1 cellular context compared by ENCODE assay signal in genomic region chr9:109449036-109449798, GRCh38.
TF ChIP-seq lines count a peak whose summit lies in the region.

No MANE protein-coding gene starts in this region.

TF ChIP-seq in H1, 55 proteins besides CTCF, POLR2A, EP300 and RAD21:
- TF ChIP-seq, protein P1, sequence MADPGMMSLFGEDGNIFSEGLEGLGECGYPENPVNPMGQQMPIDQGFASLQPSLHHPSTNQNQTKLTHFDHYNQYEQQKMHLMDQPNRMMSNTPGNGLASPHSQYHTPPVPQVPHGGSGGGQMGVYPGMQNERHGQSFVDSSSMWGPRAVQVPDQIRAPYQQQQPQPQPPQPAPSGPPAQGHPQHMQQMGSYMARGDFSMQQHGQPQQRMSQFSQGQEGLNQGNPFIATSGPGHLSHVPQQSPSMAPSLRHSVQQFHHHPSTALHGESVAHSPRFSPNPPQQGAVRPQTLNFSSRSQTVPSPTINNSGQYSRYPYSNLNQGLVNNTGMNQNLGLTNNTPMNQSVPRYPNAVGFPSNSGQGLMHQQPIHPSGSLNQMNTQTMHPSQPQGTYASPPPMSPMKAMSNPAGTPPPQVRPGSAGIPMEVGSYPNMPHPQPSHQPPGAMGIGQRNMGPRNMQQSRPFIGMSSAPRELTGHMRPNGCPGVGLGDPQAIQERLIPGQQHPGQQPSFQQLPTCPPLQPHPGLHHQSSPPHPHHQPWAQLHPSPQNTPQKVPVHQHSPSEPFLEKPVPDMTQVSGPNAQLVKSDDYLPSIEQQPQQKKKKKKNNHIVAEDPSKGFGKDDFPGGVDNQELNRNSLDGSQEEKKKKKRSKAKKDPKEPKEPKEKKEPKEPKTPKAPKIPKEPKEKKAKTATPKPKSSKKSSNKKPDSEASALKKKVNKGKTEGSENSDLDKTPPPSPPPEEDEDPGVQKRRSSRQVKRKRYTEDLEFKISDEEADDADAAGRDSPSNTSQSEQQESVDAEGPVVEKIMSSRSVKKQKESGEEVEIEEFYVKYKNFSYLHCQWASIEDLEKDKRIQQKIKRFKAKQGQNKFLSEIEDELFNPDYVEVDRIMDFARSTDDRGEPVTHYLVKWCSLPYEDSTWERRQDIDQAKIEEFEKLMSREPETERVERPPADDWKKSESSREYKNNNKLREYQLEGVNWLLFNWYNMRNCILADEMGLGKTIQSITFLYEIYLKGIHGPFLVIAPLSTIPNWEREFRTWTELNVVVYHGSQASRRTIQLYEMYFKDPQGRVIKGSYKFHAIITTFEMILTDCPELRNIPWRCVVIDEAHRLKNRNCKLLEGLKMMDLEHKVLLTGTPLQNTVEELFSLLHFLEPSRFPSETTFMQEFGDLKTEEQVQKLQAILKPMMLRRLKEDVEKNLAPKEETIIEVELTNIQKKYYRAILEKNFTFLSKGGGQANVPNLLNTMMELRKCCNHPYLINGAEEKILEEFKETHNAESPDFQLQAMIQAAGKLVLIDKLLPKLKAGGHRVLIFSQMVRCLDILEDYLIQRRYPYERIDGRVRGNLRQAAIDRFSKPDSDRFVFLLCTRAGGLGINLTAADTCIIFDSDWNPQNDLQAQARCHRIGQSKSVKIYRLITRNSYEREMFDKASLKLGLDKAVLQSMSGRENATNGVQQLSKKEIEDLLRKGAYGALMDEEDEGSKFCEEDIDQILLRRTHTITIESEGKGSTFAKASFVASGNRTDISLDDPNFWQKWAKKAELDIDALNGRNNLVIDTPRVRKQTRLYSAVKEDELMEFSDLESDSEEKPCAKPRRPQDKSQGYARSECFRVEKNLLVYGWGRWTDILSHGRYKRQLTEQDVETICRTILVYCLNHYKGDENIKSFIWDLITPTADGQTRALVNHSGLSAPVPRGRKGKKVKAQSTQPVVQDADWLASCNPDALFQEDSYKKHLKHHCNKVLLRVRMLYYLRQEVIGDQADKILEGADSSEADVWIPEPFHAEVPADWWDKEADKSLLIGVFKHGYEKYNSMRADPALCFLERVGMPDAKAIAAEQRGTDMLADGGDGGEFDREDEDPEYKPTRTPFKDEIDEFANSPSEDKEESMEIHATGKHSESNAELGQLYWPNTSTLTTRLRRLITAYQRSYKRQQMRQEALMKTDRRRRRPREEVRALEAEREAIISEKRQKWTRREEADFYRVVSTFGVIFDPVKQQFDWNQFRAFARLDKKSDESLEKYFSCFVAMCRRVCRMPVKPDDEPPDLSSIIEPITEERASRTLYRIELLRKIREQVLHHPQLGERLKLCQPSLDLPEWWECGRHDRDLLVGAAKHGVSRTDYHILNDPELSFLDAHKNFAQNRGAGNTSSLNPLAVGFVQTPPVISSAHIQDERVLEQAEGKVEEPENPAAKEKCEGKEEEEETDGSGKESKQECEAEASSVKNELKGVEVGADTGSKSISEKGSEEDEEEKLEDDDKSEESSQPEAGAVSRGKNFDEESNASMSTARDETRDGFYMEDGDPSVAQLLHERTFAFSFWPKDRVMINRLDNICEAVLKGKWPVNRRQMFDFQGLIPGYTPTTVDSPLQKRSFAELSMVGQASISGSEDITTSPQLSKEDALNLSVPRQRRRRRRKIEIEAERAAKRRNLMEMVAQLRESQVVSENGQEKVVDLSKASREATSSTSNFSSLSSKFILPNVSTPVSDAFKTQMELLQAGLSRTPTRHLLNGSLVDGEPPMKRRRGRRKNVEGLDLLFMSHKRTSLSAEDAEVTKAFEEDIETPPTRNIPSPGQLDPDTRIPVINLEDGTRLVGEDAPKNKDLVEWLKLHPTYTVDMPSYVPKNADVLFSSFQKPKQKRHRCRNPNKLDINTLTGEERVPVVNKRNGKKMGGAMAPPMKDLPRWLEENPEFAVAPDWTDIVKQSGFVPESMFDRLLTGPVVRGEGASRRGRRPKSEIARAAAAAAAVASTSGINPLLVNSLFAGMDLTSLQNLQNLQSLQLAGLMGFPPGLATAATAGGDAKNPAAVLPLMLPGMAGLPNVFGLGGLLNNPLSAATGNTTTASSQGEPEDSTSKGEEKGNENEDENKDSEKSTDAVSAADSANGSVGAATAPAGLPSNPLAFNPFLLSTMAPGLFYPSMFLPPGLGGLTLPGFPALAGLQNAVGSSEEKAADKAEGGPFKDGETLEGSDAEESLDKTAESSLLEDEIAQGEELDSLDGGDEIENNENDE (IDR thresholded peaks at IDR 0.05; ENCODE audit: insufficient replicate concordance, low read length), result no peak
- TF ChIP-seq ATF2 (IDR thresholded peaks at IDR 0.05; ENCODE audit: low read length), result no peak
